ENCODE assay signal across 9 cellular contexts in the genomic region with DNA sequence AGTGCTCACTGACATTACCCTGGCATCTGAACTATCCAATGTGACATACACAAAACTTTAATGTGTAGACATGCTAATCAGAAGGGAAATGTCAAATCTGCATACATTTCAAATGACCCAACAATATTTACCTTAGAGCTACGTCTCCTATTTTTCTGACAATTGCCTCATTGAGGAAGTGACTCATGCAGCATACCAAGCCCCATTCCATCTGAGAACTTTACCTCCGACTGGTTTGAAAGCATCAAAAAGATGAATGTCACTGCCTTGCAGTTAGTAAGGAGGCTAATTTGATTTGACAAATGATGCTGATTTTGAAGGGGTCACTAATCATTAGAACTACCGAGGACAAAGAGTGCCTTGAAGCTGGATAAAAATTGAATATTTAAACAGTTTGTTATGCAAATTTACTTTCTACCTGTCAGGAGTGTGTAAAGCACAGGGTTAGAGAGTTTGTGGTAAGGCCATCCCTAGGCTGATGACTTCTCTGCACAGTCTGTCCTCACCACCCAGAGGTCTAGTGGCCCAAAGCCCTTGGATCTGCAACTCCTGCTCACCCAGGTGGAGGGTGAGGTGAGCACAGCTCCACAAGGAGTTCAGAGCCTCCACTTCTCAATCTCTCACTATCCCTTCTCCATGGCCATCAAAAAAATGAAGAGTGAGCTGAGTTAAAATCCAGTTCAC.
DNase-seq lines count a peak whose midpoint lies in the region; ATAC-seq and TF ChIP-seq lines count a peak whose summit lies in the region.
"Had no signal": no experiment of that assay in that cellular context is flagged by ENCODE, and none has a peak within 500 bp of the region (broad histone marks: within the 10 kb centered on the region; RNA-seq: fewer than 3 reads in every experiment).

No MANE protein-coding gene starts in this region.

- H3K27me3 ChIP-seq in upper lobe of right lung = no peaks in the 10 kb centered on the region

- H3K9me3 ChIP-seq in upper lobe of right lung = no peaks in the 10 kb centered on the region

- peak; percentile 70 for ATAC-seq in SK-N-SH treated with all-trans-retinoic acid at 6 μM for 48 hours
- peak; percentile 65 for ATAC-seq in upper lobe of right lung
- ATAC-seq in HG02678 (IDR thresholded peaks at IDR 0.05; ENCODE audit: unreplicated experiment) = no peak
- no peak for ATAC-seq in GM21717 (IDR thresholded peaks at IDR 0.05; ENCODE audit: unreplicated experiment)
- ATAC-seq: stimulated activated memory B cell treated with anti-CD40 and anti-IgM and Interleukin-4, amounts not matched to agents 10 μg/mL and 1 μg/mL and 100 μg/mL, for 72 hours had no signal

- H3K27ac ChIP-seq in upper lobe of right lung = peak overlapping the region; percentile 55

- TF ChIP-seq CTCF in upper lobe of right lung (IDR thresholded peaks at IDR 0.05) = no peak

- H3K4me1 ChIP-seq in upper lobe of right lung = no peaks in the 10 kb centered on the region

- intact Hi-C loops in upper lobe of right lung (cut with DNase I) = no loop called here

- H3K36me3 ChIP-seq in upper lobe of right lung = no peaks in the 10 kb centered on the region

- DNase-seq in NCI-H1417 (lab: John Stamatoyannopoulos, UW) (peak in 2 of 3 experiments; percentile 18 to 45), NCI-H1417 treated with DMSO at 0.1 percent for 48 hours (lab: John Stamatoyannopoulos, UW) (no peak), hepatic stellate cell (ENCODE audit: low spot score) (peak; percentile 1), upper lobe of right lung (no peak), NCI-H446 (lab: John Stamatoyannopoulos, UW) (no peak)

- H3K4me3 ChIP-seq in upper lobe of right lung = no peak overlapping the region

TF ChIP-seq in SK-N-SH treated with all-trans-retinoic acid at 6 μM for 48 hours, 23 proteins besides CTCF, POLR2A, EP300 and RAD21:
- no peak for TF ChIP-seq ZNF8 (CRISPR knock-in tag; IDR thresholded peaks at IDR 0.05)
- TF ChIP-seq TCF4 (CRISPR knock-in tag; IDR thresholded peaks at IDR 0.05; ENCODE audit: borderline replicate concordance) = no peak
- TF ChIP-seq, protein P1, sequence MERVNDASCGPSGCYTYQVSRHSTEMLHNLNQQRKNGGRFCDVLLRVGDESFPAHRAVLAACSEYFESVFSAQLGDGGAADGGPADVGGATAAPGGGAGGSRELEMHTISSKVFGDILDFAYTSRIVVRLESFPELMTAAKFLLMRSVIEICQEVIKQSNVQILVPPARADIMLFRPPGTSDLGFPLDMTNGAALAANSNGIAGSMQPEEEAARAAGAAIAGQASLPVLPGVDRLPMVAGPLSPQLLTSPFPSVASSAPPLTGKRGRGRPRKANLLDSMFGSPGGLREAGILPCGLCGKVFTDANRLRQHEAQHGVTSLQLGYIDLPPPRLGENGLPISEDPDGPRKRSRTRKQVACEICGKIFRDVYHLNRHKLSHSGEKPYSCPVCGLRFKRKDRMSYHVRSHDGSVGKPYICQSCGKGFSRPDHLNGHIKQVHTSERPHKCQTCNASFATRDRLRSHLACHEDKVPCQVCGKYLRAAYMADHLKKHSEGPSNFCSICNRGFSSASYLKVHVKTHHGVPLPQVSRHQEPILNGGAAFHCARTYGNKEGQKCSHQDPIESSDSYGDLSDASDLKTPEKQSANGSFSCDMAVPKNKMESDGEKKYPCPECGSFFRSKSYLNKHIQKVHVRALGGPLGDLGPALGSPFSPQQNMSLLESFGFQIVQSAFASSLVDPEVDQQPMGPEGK (CRISPR knock-in tag; IDR thresholded peaks at IDR 0.05; ENCODE audit: borderline replicate concordance) = 0 out of 2 replicates have a peak, but pooled peaks have one; percentile 37
- no peak for TF ChIP-seq ZFP30 (CRISPR knock-in tag; IDR thresholded peaks at IDR 0.05)
- TF ChIP-seq GLIS3 (CRISPR knock-in tag; IDR thresholded peaks at IDR 0.05) = no peak
- TF ChIP-seq OSR1 (CRISPR knock-in tag; IDR thresholded peaks at IDR 0.05) = no peak
- TF ChIP-seq ISL1 (CRISPR knock-in tag; IDR thresholded peaks at IDR 0.05) = peak; percentile 77
- TF ChIP-seq RARB (CRISPR knock-in tag; IDR thresholded peaks at IDR 0.05) = no peak
- no peak for TF ChIP-seq ZFP3 (CRISPR knock-in tag; IDR thresholded peaks at IDR 0.05)
- TF ChIP-seq, protein P2, sequence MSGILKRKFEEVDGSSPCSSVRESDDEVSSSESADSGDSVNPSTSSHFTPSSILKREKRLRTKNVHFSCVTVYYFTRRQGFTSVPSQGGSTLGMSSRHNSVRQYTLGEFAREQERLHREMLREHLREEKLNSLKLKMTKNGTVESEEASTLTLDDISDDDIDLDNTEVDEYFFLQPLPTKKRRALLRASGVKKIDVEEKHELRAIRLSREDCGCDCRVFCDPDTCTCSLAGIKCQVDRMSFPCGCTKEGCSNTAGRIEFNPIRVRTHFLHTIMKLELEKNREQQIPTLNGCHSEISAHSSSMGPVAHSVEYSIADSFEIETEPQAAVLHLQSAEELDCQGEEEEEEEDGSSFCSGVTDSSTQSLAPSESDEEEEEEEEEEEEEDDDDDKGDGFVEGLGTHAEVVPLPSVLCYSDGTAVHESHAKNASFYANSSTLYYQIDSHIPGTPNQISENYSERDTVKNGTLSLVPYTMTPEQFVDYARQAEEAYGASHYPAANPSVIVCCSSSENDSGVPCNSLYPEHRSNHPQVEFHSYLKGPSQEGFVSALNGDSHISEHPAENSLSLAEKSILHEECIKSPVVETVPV (CRISPR knock-in tag; IDR thresholded peaks at IDR 0.05) = no peak
- TF ChIP-seq, protein P3, sequence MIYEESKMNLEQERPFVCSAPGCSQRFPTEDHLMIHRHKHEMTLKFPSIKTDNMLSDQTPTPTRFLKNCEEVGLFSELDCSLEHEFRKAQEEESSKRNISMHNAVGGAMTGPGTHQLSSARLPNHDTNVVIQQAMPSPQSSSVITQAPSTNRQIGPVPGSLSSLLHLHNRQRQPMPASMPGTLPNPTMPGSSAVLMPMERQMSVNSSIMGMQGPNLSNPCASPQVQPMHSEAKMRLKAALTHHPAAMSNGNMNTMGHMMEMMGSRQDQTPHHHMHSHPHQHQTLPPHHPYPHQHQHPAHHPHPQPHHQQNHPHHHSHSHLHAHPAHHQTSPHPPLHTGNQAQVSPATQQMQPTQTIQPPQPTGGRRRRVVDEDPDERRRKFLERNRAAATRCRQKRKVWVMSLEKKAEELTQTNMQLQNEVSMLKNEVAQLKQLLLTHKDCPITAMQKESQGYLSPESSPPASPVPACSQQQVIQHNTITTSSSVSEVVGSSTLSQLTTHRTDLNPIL (CRISPR knock-in tag; IDR thresholded peaks at IDR 0.05; ENCODE audit: low read depth) = peak; percentile 49; the same call in 1 of the 2 replicates
- TF ChIP-seq PPARA (CRISPR knock-in tag; IDR thresholded peaks at IDR 0.05; ENCODE audit: borderline replicate concordance) = no peak
TF ChIP-seq in SK-N-SH treated with all-trans-retinoic acid at 6 μM for 48 hours: peak in this region for 3.

Comparison
In these comparisons a context has a peak if more than half of its experiments do, and no peak if none do; other contexts are left out.
1. DNase-seq: peak in NCI-H1417 (2 of 3) and hepatic stellate cell (single experiment); none in NCI-H1417 treated with DMSO at 0.1 percent for 48 hours (single experiment), upper lobe of right lung (single experiment) and NCI-H446 (0 of 2).
2. ATAC-seq: peak in SK-N-SH treated with all-trans-retinoic acid at 6 μM for 48 hours (single experiment) and upper lobe of right lung (single experiment); none in HG02678 (single experiment) and GM21717 (single experiment).